In the genomic region with DNA sequence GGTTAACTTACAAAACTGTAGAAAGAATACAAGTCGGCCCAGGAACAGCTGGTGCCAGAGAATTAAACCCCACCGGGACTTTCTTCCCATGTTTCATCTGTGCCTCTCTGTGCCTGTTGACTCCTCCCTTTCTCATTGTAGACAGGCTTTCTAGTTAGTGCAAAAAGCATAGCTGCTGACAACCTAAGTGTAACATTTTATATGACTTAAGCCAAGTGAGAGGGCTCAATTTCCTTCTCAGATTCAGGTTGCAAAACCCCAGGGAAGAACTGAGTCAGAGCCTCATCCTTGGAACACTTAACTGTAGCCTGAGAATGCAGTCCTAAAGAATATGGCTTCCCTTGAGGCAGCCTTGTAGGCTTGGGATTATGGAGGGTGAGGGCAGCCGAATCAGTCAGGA, we compare ENCODE assay signal across 15 cellular contexts.
"Had no signal": no experiment of that assay in that cellular context is flagged by ENCODE, and none has a peak within 500 bp of the region (broad histone marks: within the 10 kb centered on the region; RNA-seq: fewer than 3 reads in every experiment).

No MANE protein-coding gene starts in this region.

- H3K4me3 Mint-ChIP-seq: activated T-cell treated with anti-CD3 and anti-CD28 coated beads, Interleukin-2, amount 50 U/mL, for 24 hours; naive thymus-derived CD8-positive, alpha-beta T cell; stimulated activated naive B cell treated with anti-CD40 and anti-IgM and Interleukin-4, amounts not matched to agents 10 μg/mL and 1 μg/mL and 100 μg/mL, for 72 hours; T-helper 17 cell had no signal

- H3K27ac Mint-ChIP-seq: activated naive CD4-positive, alpha-beta T cell treated with anti-CD3 and anti-CD28 coated beads, Interleukin-2, amount 50 U/mL, for 72 hours; activated T-cell treated with anti-CD3 and anti-CD28 coated beads, Interleukin-2, amount 50 U/mL, for 24 hours; naive thymus-derived CD8-positive, alpha-beta T cell; stimulated activated naive B cell treated with anti-CD40 and anti-IgM and Interleukin-4, amounts not matched to agents 10 μg/mL and 1 μg/mL and 100 μg/mL, for 72 hours; T-helper 17 cell had no signal

- ATAC-seq: activated naive CD4-positive, alpha-beta T cell treated with anti-CD3 and anti-CD28 coated beads, Interleukin-2, amount 50 U/mL, for 72 hours; left cardiac atrium; lower lobe of right lung; naive thymus-derived CD8-positive, alpha-beta T cell; right lobe of liver; stimulated activated naive B cell treated with anti-CD40 and anti-IgM and Interleukin-4, amounts not matched to agents 10 μg/mL and 1 μg/mL and 100 μg/mL, for 72 hours; T-helper 17 cell had no signal

- H3K27me3 ChIP-seq: dorsolateral prefrontal cortex, esophagus squamous epithelium, right lobe of liver, transverse colon had no signal

- H3K4me1 Mint-ChIP-seq: naive thymus-derived CD8-positive, alpha-beta T cell; stimulated activated naive B cell treated with anti-CD40 and anti-IgM and Interleukin-4, amounts not matched to agents 10 μg/mL and 1 μg/mL and 100 μg/mL, for 72 hours; T-helper 17 cell had no signal

- H3K36me3 ChIP-seq: esophagus squamous epithelium, lower lobe of right lung, right lobe of liver, transverse colon had no signal

- H3K9me3 Mint-ChIP-seq: activated naive CD4-positive, alpha-beta T cell treated with anti-CD3 and anti-CD28 coated beads, Interleukin-2, amount 50 U/mL, for 72 hours; activated T-cell treated with anti-CD3 and anti-CD28 coated beads, Interleukin-2, amount 50 U/mL, for 24 hours; stimulated activated naive B cell treated with anti-CD40 and anti-IgM and Interleukin-4, amounts not matched to agents 10 μg/mL and 1 μg/mL and 100 μg/mL, for 72 hours had no signal

- H3K4me3 ChIP-seq: dorsolateral prefrontal cortex, esophagus squamous epithelium, lower lobe of right lung, right lobe of liver, transverse colon had no signal

- H3K27me3 Mint-ChIP-seq: activated T-cell treated with anti-CD3 and anti-CD28 coated beads, Interleukin-2, amount 50 U/mL, for 24 hours; stimulated activated naive B cell treated with anti-CD40 and anti-IgM and Interleukin-4, amounts not matched to agents 10 μg/mL and 1 μg/mL and 100 μg/mL, for 72 hours had no signal

- DNase-seq: activated CD4-positive, alpha-beta T cell treated with anti-CD3 and anti-CD28 coated beads, Interleukin-2, amount 50 U/mL, for 1 hour; activated effector memory CD4-positive, alpha-beta T cell treated with Interleukin-2 at 50 U/mL for 16 hours; activated T-cell treated with anti-CD3 and anti-CD28 coated beads, Interleukin-2, amount 50 U/mL, for 24 hours; dorsolateral prefrontal cortex; esophagus squamous epithelium; left cardiac atrium; lower lobe of right lung; naive thymus-derived CD8-positive, alpha-beta T cell; right lobe of liver; stimulated activated CD4-positive, alpha-beta T cell treated with anti-CD3 and anti-CD28 coated beads, Interleukin-2, amount 100 ng/mL, for 24 hours; stimulated activated naive B cell treated with anti-CD40 and anti-IgM and Interleukin-4, amounts not matched to agents 10 μg/mL and 1 μg/mL and 100 μg/mL, for 72 hours; substantia nigra; T-helper 17 cell; transverse colon had no signal

- H3K36me3 Mint-ChIP-seq: activated naive CD4-positive, alpha-beta T cell treated with anti-CD3 and anti-CD28 coated beads, Interleukin-2, amount 50 U/mL, for 72 hours; naive thymus-derived CD8-positive, alpha-beta T cell; stimulated activated naive B cell treated with anti-CD40 and anti-IgM and Interleukin-4, amounts not matched to agents 10 μg/mL and 1 μg/mL and 100 μg/mL, for 72 hours had no signal
